Comparison of ENCODE assay signal across 1 cellular context in genomic region chr1:94230920-94231319, GRCh38.
TF ChIP-seq lines count a peak whose summit lies in the region.

No MANE protein-coding gene starts in this region.

TF ChIP-seq in liver, 16 proteins besides CTCF, POLR2A, EP300 and RAD21 (continued from another document):
- TF ChIP-seq, protein P1, sequence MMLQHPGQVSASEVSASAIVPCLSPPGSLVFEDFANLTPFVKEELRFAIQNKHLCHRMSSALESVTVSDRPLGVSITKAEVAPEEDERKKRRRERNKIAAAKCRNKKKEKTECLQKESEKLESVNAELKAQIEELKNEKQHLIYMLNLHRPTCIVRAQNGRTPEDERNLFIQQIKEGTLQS (IDR thresholded peaks at IDR 0.05) = no peak
- TF ChIP-seq REST (IDR thresholded peaks at IDR 0.05) (no peak), FOXA1 (IDR thresholded peaks at IDR 0.05) (no peak)
